In the genomic region with DNA sequence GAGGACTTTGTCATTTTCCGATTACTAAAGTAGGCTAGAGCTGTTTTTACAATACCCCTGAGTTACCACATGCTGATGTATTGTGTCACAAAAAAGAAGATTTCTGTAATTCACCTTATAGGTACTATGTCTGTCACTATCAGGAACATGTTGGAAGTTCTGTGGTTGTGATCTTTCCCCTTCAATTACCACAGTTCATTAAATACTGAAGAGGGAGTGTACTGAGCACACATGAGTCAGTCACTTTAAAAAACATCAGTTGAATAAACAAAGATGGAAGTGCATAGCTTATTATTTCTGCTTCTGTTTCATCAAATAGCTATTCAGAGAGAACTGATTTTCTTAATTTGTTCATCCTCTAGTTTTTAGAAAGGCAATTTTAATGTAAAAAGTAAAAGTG, we compare ENCODE assay signal across 2 cellular contexts.
TF ChIP-seq lines count a peak whose summit lies in the region.

No MANE protein-coding gene starts in this region.

TF ChIP-seq in HEK293, 187 proteins besides CTCF, POLR2A, EP300 and RAD21 (continued from another document and continues in another):
- TF ChIP-seq ZNF184 (tag by site-specific recombination; IDR thresholded peaks at IDR 0.05) (peak; percentile 73; the same call in 1 of the 2 replicates), ZNF561 (tag by site-specific recombination; IDR thresholded peaks at IDR 0.05; ENCODE audit: borderline replicate concordance) (peak; percentile 77), ZNF629 (tag by site-specific recombination; IDR thresholded peaks at IDR 0.05) (peak; percentile 87), ZNF555 (tag by site-specific recombination; conservative IDR thresholded peaks at IDR 0.05) (no peak), ZNF133 (tag by site-specific recombination; IDR thresholded peaks at IDR 0.05) (no peak), OVOL3 (tag by site-specific recombination; IDR thresholded peaks at IDR 0.05) (peak; percentile 72; the same call in 1 of the 2 replicates), ZNF777 (tag by site-specific recombination; IDR thresholded peaks at IDR 0.05; ENCODE audit: borderline replicate concordance) (no peak), ZBTB7A (tag by site-specific recombination; IDR thresholded peaks at IDR 0.05; ENCODE audit: low read depth) (no peak), ZEB2 (tag by site-specific recombination; IDR thresholded peaks at IDR 0.05) (peak; percentile 90), KLF9 (tag by site-specific recombination; IDR thresholded peaks at IDR 0.05; ENCODE audit: low read depth) (peak; percentile 14; the same call in 1 of the 2 replicates), SCRT1 (tag by site-specific recombination; IDR thresholded peaks at IDR 0.05; ENCODE audit: borderline replicate concordance) (0 out of 2 replicates have a peak, but pooled peaks have one; percentile 28), ZNF426 (tag by site-specific recombination; IDR thresholded peaks at IDR 0.05) (no peak), ZNF19 (tag by site-specific recombination; IDR thresholded peaks at IDR 0.05; ENCODE audit: low read depth) (no peak), ZNF548 (tag by site-specific recombination; IDR thresholded peaks at IDR 0.05) (no peak), ZNF843 (tag by site-specific recombination; IDR thresholded peaks at IDR 0.05) (peak; percentile 88), BCL11A (tag by site-specific recombination; IDR thresholded peaks at IDR 0.05; ENCODE audit: low read depth) (0 out of 2 replicates have a peak, but pooled peaks have one; percentile 50), ZBTB8A (tag by site-specific recombination; IDR thresholded peaks at IDR 0.05) (0 out of 2 replicates have a peak, but pooled peaks have one; percentile 16), ZNF2 (tag by site-specific recombination; IDR thresholded peaks at IDR 0.05) (0 out of 2 replicates have a peak, but pooled peaks have one; percentile 53)
- TF ChIP-seq, protein P1, sequence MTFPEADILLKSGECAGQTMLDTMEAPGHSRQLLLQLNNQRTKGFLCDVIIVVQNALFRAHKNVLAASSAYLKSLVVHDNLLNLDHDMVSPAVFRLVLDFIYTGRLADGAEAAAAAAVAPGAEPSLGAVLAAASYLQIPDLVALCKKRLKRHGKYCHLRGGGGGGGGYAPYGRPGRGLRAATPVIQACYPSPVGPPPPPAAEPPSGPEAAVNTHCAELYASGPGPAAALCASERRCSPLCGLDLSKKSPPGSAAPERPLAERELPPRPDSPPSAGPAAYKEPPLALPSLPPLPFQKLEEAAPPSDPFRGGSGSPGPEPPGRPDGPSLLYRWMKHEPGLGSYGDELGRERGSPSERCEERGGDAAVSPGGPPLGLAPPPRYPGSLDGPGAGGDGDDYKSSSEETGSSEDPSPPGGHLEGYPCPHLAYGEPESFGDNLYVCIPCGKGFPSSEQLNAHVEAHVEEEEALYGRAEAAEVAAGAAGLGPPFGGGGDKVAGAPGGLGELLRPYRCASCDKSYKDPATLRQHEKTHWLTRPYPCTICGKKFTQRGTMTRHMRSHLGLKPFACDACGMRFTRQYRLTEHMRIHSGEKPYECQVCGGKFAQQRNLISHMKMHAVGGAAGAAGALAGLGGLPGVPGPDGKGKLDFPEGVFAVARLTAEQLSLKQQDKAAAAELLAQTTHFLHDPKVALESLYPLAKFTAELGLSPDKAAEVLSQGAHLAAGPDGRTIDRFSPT (tag by site-specific recombination; IDR thresholded peaks at IDR 0.05), result peak; percentile 79
- TF ChIP-seq, protein P2, sequence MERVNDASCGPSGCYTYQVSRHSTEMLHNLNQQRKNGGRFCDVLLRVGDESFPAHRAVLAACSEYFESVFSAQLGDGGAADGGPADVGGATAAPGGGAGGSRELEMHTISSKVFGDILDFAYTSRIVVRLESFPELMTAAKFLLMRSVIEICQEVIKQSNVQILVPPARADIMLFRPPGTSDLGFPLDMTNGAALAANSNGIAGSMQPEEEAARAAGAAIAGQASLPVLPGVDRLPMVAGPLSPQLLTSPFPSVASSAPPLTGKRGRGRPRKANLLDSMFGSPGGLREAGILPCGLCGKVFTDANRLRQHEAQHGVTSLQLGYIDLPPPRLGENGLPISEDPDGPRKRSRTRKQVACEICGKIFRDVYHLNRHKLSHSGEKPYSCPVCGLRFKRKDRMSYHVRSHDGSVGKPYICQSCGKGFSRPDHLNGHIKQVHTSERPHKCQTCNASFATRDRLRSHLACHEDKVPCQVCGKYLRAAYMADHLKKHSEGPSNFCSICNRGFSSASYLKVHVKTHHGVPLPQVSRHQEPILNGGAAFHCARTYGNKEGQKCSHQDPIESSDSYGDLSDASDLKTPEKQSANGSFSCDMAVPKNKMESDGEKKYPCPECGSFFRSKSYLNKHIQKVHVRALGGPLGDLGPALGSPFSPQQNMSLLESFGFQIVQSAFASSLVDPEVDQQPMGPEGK (tag by site-specific recombination; IDR thresholded peaks at IDR 0.05), result no peak
- TF ChIP-seq, protein P3, sequence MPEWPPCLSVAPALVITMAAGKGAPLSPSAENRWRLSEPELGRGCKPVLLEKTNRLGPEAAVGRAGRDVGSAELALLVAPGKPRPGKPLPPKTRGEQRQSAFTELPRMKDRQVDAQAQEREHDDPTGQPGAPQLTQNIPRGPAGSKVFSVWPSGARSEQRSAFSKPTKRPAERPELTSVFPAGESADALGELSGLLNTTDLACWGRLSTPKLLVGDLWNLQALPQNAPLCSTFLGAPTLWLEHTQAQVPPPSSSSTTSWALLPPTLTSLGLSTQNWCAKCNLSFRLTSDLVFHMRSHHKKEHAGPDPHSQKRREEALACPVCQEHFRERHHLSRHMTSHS (tag by site-specific recombination; IDR thresholded peaks at IDR 0.05), result 0 out of 2 replicates have a peak, but pooled peaks have one; percentile 47
- TF ChIP-seq, protein P4, sequence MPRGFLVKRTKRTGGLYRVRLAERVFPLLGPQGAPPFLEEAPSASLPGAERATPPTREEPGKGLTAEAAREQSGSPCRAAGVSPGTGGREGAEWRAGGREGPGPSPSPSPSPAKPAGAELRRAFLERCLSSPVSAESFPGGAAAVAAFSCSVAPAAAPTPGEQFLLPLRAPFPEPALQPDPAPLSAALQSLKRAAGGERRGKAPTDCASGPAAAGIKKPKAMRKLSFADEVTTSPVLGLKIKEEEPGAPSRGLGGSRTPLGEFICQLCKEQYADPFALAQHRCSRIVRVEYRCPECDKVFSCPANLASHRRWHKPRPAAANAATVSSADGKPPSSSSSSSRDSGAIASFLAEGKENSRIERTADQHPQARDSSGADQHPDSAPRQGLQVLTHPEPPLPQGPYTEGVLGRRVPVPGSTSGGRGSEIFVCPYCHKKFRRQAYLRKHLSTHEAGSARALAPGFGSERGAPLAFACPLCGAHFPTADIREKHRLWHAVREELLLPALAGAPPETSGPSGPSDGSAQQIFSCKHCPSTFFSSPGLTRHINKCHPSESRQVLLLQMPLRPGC (tag by site-specific recombination; IDR thresholded peaks at IDR 0.05), result peak; percentile 94
- TF ChIP-seq, protein P5, sequence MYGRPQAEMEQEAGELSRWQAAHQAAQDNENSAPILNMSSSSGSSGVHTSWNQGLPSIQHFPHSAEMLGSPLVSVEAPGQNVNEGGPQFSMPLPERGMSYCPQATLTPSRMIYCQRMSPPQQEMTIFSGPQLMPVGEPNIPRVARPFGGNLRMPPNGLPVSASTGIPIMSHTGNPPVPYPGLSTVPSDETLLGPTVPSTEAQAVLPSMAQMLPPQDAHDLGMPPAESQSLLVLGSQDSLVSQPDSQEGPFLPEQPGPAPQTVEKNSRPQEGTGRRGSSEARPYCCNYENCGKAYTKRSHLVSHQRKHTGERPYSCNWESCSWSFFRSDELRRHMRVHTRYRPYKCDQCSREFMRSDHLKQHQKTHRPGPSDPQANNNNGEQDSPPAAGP (tag by site-specific recombination; IDR thresholded peaks at IDR 0.05), result peak; percentile 72

TF ChIP-seq in SK-N-SH treated with all-trans-retinoic acid at 6 μM for 48 hours, 23 proteins besides CTCF, POLR2A, EP300 and RAD21 (continued from another document):
- TF ChIP-seq, protein P6, sequence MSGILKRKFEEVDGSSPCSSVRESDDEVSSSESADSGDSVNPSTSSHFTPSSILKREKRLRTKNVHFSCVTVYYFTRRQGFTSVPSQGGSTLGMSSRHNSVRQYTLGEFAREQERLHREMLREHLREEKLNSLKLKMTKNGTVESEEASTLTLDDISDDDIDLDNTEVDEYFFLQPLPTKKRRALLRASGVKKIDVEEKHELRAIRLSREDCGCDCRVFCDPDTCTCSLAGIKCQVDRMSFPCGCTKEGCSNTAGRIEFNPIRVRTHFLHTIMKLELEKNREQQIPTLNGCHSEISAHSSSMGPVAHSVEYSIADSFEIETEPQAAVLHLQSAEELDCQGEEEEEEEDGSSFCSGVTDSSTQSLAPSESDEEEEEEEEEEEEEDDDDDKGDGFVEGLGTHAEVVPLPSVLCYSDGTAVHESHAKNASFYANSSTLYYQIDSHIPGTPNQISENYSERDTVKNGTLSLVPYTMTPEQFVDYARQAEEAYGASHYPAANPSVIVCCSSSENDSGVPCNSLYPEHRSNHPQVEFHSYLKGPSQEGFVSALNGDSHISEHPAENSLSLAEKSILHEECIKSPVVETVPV (CRISPR knock-in tag; IDR thresholded peaks at IDR 0.05), result no peak
- no peak for TF ChIP-seq SNAI2 (CRISPR knock-in tag; IDR thresholded peaks at IDR 0.05)
- no peak for TF ChIP-seq ZC3H10 (CRISPR knock-in tag; IDR thresholded peaks at IDR 0.05)
- TF ChIP-seq GLIS3 (CRISPR knock-in tag; IDR thresholded peaks at IDR 0.05), result no peak
- TF ChIP-seq TOX (CRISPR knock-in tag; IDR thresholded peaks at IDR 0.05; ENCODE audit: borderline replicate concordance), result no peak
- TF ChIP-seq ZNF70 (CRISPR knock-in tag; IDR thresholded peaks at IDR 0.05), result no peak
- no peak for TF ChIP-seq CSDC2 (CRISPR knock-in tag; IDR thresholded peaks at IDR 0.05)
- TF ChIP-seq ARNTL (CRISPR knock-in tag; IDR thresholded peaks at IDR 0.05; ENCODE audit: borderline replicate concordance, low read depth), result no peak
TF ChIP-seq in SK-N-SH treated with all-trans-retinoic acid at 6 μM for 48 hours: peak in this region for 0.
